Comparison of ENCODE assay signal across 8 cellular contexts in genomic region chr11:22626573-22627239, GRCh38. TPM values are rescaled to one million over a fixed set of nuclear protein-coding genes. Genes with fewer than 3 reads are reported as not detected.
DNase-seq lines count a peak whose midpoint lies in the region; ATAC-seq, FAIRE-seq and TF ChIP-seq lines count a peak whose summit lies in the region.

No MANE protein-coding gene starts in this region.

- ATAC-seq in heart right ventricle = no peak
- ATAC-seq in activated B cell treated with CpG ODN at 0.5 μM for 24 hours (ENCODE audit: low read depth) = no peak
- no peak for ATAC-seq in HepG2
- no peak for ATAC-seq in upper lobe of right lung

- no peaks in the 10 kb centered on the region for H3K27me3 Mint-ChIP-seq in activated B cell treated with CpG ODN at 0.5 μM for 24 hours

- in situ Hi-C loops in HepG2 (cut with HindIII; ENCODE audit: extremely low pct_ligation_motif_present, low pct_unique_long_range_greater_than_20kb) = no loop called here

- TF ChIP-seq EP300 in HepG2 (IDR thresholded peaks at IDR 0.05; ENCODE audit: low read depth in 2 of 2, low read length in 2 of 2) (no peak), HepG2 (CRISPR knock-in tag; IDR thresholded peaks at IDR 0.05; ENCODE audit: borderline replicate concordance) (no peak), suprapubic skin (IDR thresholded peaks at IDR 0.05) (no peak)

- H3K4me3 Mint-ChIP-seq in activated B cell treated with CpG ODN at 0.5 μM for 24 hours = peak overlapping the region; percentile 100

- H3K4me1 ChIP-seq in cardiac muscle cell (ENCODE audit: low read depth) (peaks cover 10% of the 10 kb centered on the region), heart right ventricle (peaks cover 0 to 22% (median 18%) of the 10 kb centered on the region in 9 donors), HepG2 (ENCODE audit: insufficient read depth, low read length) (peaks cover 30% of the 10 kb centered on the region), upper lobe of right lung (peaks cover 19% of the 10 kb centered on the region), suprapubic skin (peaks cover 15% of the 10 kb centered on the region)

- CTCF ChIA-PET in activated B cell treated with CpG ODN at 0.5 μM for 24 hours (lab: Charles Lee) (no interaction called here), HepG2 (lab: Yijun Ruan, JAX; ENCODE audit: low intra/inter-chr PET ratio, low total read pairs) (no interaction called here)

- no peak for TF ChIP-seq RAD21 in HepG2 (CRISPR knock-in tag; IDR thresholded peaks at IDR 0.05)

- POLR2A ChIA-PET in activated B cell treated with CpG ODN at 0.5 μM for 24 hours (lab: Charles Lee) = interaction anchor here (0.7 to 2.4 kb wide), 2 partner anchors 55 to 203 kb away, joined by 3 to 15 read pairs; partner anchors contain the start of gene SVIP
- POLR2A ChIA-PET in HepG2 (lab: Yijun Ruan, JAX) = interaction anchor here (0.6 to 4.6 kb wide), 2 partner anchors 8 to 48 kb away, joined by 3 to 55 read pairs; no protein-coding TSS in a partner anchor

- peaks cover 23% of the 10 kb centered on the region for H3K36me3 Mint-ChIP-seq in activated B cell treated with CpG ODN at 0.5 μM for 24 hours (ENCODE audit: low read depth)

- TF ChIP-seq CTCF in cardiac muscle cell (IDR thresholded peaks at IDR 0.05; ENCODE audit: low read depth, low read length) (no peak), heart right ventricle (IDR thresholded peaks at IDR 0.05) (no peak), activated B cell treated with CpG ODN at 0.5 μM for 24 hours (IDR thresholded peaks at IDR 0.05) (no peak), HepG2 (CRISPR knock-in tag; IDR thresholded peaks at IDR 0.05) (no peak), upper lobe of right lung (IDR thresholded peaks at IDR 0.05) (no peak), suprapubic skin (IDR thresholded peaks at IDR 0.05) (no peak)

- no peak for FAIRE-seq in HepG2 (lab: Jason Lieb, UNC)

- peak overlapping the region; percentile 99 for H3K27ac Mint-ChIP-seq in activated B cell treated with CpG ODN at 0.5 μM for 24 hours

- no TSS peak for BruUV-seq in HepG2 (replicated peaks; lab: Mats Ljungman, UMichigan)

- intact Hi-C loops in heart right ventricle (cut with DNase I) (loop anchor here in 3 of 10 donors (5.0 to 10.0 kb wide), 3 partner anchors 101 to 158 kb away; no protein-coding TSS in a partner anchor), activated B cell treated with CpG ODN at 0.5 μM for 24 hours (cut with micrococcal nuclease) (loop anchor here (10.0 kb wide), 1 partner anchor 292 kb away; the partner anchor contains the start of gene SLC17A6), HepG2 (cut with micrococcal nuclease; ENCODE audit: unreplicated experiment) (loop anchor here (10.0 kb wide), 1 partner anchor 292 kb away; the partner anchor contains the start of gene SLC17A6), upper lobe of right lung (cut with DNase I) (no loop called here), posterior vena cava (cut with DNase I) (no loop called here)

- peak overlapping the region; percentile 83 for H3K9ac ChIP-seq in HepG2 (ENCODE audit: insufficient read depth, low read depth, low read length)

- no peak overlapping the region for H2AFZ ChIP-seq in HepG2 (ENCODE audit: low read length)

- H3K9me3 ChIP-seq in cardiac muscle cell (ENCODE audit: low read depth) = no peaks in the 10 kb centered on the region
- H3K9me3 ChIP-seq in heart right ventricle = no peaks in the 10 kb centered on the region
- no peaks in the 10 kb centered on the region for H3K9me3 ChIP-seq in HepG2 (ENCODE audit: low read length)
- no peaks in the 10 kb centered on the region for H3K9me3 ChIP-seq in upper lobe of right lung
- no peaks in the 10 kb centered on the region for H3K9me3 ChIP-seq in suprapubic skin

- 95% methylated on average over 14 of the region's 14 CpGs for WGBS in heart right ventricle, 2 donors
- 92% methylated on average over 14 of the region's 14 CpGs for WGBS in HepG2 (ENCODE audit: low lambda C conversion rate)
- WGBS in suprapubic skin = 91% methylated on average over 14 of the region's 14 CpGs

- DNase-seq in cardiac muscle cell (ENCODE audit: low read depth in 1 of 2, low spot score in 1 of 2) (peak in 1 of 2 donors; percentile 2), heart right ventricle (no peak), activated B cell treated with CpG ODN at 0.5 μM for 24 hours (no peak), HepG2 (ENCODE audit: low spot score) (no peak), upper lobe of right lung (no peak), suprapubic skin (ENCODE audit: low spot score in 2 of 2) (no peak), posterior vena cava (ENCODE audit: low spot score) (no peak)
- DNase-seq in activated effector memory CD4-positive, alpha-beta T cell treated with Interleukin-2 at 50 U/mL for 16 hours = no peak

- peaks cover 34% of the 10 kb centered on the region for H3K4me1 Mint-ChIP-seq in activated B cell treated with CpG ODN at 0.5 μM for 24 hours

- no peak overlapping the region for H3K27ac ChIP-seq in cardiac muscle cell
- peak overlapping the region in 5 of 10 donors; percentile 84 to 94 (median 91) for H3K27ac ChIP-seq in heart right ventricle
- peak overlapping the region; percentile 89 for H3K27ac ChIP-seq in HepG2 (ENCODE audit: extremely low read length, insufficient read depth, low read length)
- no peak overlapping the region for H3K27ac ChIP-seq in upper lobe of right lung
- H3K27ac ChIP-seq in suprapubic skin = no peak overlapping the region

- no peaks in the 10 kb centered on the region for H3K9me3 Mint-ChIP-seq in activated B cell treated with CpG ODN at 0.5 μM for 24 hours

- H3K27me3 ChIP-seq in cardiac muscle cell (no peaks in the 10 kb centered on the region), heart right ventricle (no peaks in the 10 kb centered on the region), HepG2 (ENCODE audit: control insufficient read depth in 1 of 2, insufficient read depth in 2 of 2, low read length in 2 of 2) (no peaks in the 10 kb centered on the region), upper lobe of right lung (no peaks in the 10 kb centered on the region), suprapubic skin (no peaks in the 10 kb centered on the region)

- TF ChIP-seq POLR2A in HepG2 (IDR thresholded peaks at IDR 0.05; ENCODE audit: insufficient read depth in 1 of 2, low read depth in 2 of 2, low read length in 2 of 2) = no peak
- no peak for TF ChIP-seq POLR2A in suprapubic skin (IDR thresholded peaks at IDR 0.05)

- H4K20me1 ChIP-seq in HepG2 (ENCODE audit: insufficient read depth, low read length) = no peaks in the 10 kb centered on the region

- H3K36me3 ChIP-seq in cardiac muscle cell = no peaks in the 10 kb centered on the region
- H3K36me3 ChIP-seq in heart right ventricle = no peaks in the 10 kb centered on the region
- H3K36me3 ChIP-seq in HepG2 (replicated peaks in 1 of 2; ENCODE audit: control insufficient read depth in 1 of 2, insufficient read depth in 2 of 2, low read length in 2 of 2) = no peaks in the 10 kb centered on the region
- peaks cover 3% of the 10 kb centered on the region for H3K36me3 ChIP-seq in upper lobe of right lung
- no peaks in the 10 kb centered on the region for H3K36me3 ChIP-seq in suprapubic skin

- H3K4me2 ChIP-seq in HepG2 (ENCODE audit: low read depth, low read length) = peak overlapping the region; percentile 79

- H3K4me3 ChIP-seq in cardiac muscle cell (peak overlapping the region; percentile 93), heart right ventricle (peak overlapping the region in 5 of 10 donors; percentile 79 to 98 (median 84)), HepG2 (replicated peaks in 1 of 3; ENCODE audit: insufficient read depth in 1 of 3, low read depth in 2 of 3, low read length in 3 of 3) (peak overlapping the region; percentile 77 to 93 (median 84); a peak in 5 of 6 replicates), upper lobe of right lung (peak overlapping the region; percentile 78), suprapubic skin (no peak overlapping the region)

- H3K79me2 ChIP-seq in HepG2 (ENCODE audit: insufficient read depth, low read length) = peaks cover 21% of the 10 kb centered on the region

RNA-seq across cellular contexts. Expression of gene FANCF, which starts 1.1 kb away (rescaled TPM):
- total RNA-seq in cardiac muscle cell = 16.3 and 21.6 TPM in 2 replicates
- 14.5 and 23.6 TPM in 2 replicates for polyA plus RNA-seq in cardiac muscle cell
- 1 to 10 TPM; 3.1 to 7.6 (median 4.8) TPM for total RNA-seq in heart right ventricle
- polyA plus RNA-seq in heart right ventricle = 1 to 10 TPM; 3.5 to 4.4 TPM
- total RNA-seq in activated B cell treated with CpG ODN at 0.5 μM for 24 hours = 21.1 and 21.9 TPM in 2 replicates
- 9.7 and 12.3 TPM in 2 replicates for total RNA-seq in HepG2 (2016; rRNA removed; fragmentation: Illumina TruSeq; extraction: Trizol)
- total RNA-seq in HepG2 (2016; cell fraction: cytosol; rRNA removed; fragmentation: Illumina TruSeq; extraction: Trizol; ENCODE audit: low read depth) = 4.3 and 4.5 TPM in 2 replicates
- total RNA-seq in HepG2 (2016; cell fraction: insoluble cytoplasmic fraction; rRNA removed; fragmentation: Illumina TruSeq; extraction: Trizol) = 10.9 and 12.4 TPM in 2 replicates
- total RNA-seq in HepG2 (2016; cell fraction: membrane; rRNA removed; fragmentation: Illumina TruSeq; extraction: Trizol) = 9.9 and 12.1 TPM in 2 replicates
- total RNA-seq in HepG2 (2016; cell fraction: nucleus; rRNA removed; fragmentation: Illumina TruSeq; extraction: Trizol) = 6.9 and 7.8 TPM in 2 replicates
- 2.5 TPM in 2 replicates for polyA plus RNA-seq in HepG2 (2011; rRNA removed)
- 2.2 and 2.5 TPM in 2 replicates for polyA plus RNA-seq in HepG2 (2011; cell fraction: cytosol; rRNA removed)
- 1.3 and 1.4 TPM in 2 replicates for polyA plus RNA-seq in HepG2 (2011; cell fraction: nucleus; rRNA removed)
- 3.9 and 4.9 TPM in 2 replicates for polyA plus RNA-seq in HepG2 (2012)
- 2.0 and 2.3 TPM in 2 replicates for polyA plus RNA-seq in HepG2 (2016; cell fraction: cytosol; fragmentation: Illumina TruSeq; extraction: Trizol; ENCODE audit: low read depth)
- 12.6 and 13.6 TPM in 2 replicates for polyA plus RNA-seq in HepG2 (2016; cell fraction: insoluble cytoplasmic fraction; fragmentation: Illumina TruSeq; extraction: Trizol; ENCODE audit: low read depth)
- 6.0 and 6.5 TPM in 2 replicates for polyA plus RNA-seq in HepG2 (2016; cell fraction: membrane; fragmentation: Illumina TruSeq; extraction: Trizol; ENCODE audit: low read depth)
- polyA plus RNA-seq in HepG2 (2016; cell fraction: nucleus; fragmentation: Illumina TruSeq; extraction: Trizol; ENCODE audit: insufficient read depth, low read depth) = 6.7 and 7.7 TPM in 2 replicates
- polyA minus RNA-seq in HepG2 (2011; rRNA and poly(A)+ RNA removed; ENCODE audit: low replicate concordance) = 1.2 and 5.0 TPM in 2 replicates
- polyA minus RNA-seq in HepG2 (2011; cell fraction: cytosol; rRNA and poly(A)+ RNA removed) = 4.2 and 4.5 TPM in 2 replicates
- polyA minus RNA-seq in HepG2 (2011; cell fraction: nucleus; rRNA and poly(A)+ RNA removed) = 3.6 and 4.9 TPM in 2 replicates
- 7.3 TPM for total RNA-seq in upper lobe of right lung
- 10 to 100 TPM in 2 of 4 donors, 1 to 10 TPM in 2; 6.6 to 12.7 (median 9.2) TPM for total RNA-seq in suprapubic skin
- 1 to 10 TPM; 5.1 to 5.6 TPM for total RNA-seq in posterior vena cava

RNA-seq across cellular contexts. Expression of gene GAS2, which starts 39.7 kb away (rescaled TPM):
- total RNA-seq in cardiac muscle cell = 9.6 TPM in 2 replicates
- 6.2 and 8.2 TPM in 2 replicates for polyA plus RNA-seq in cardiac muscle cell
- total RNA-seq in heart right ventricle = 10 to 100 TPM in 8 of 10 donors, 1 to 10 TPM in 2; 7.4 to 21.7 (median 14.1) TPM
- polyA plus RNA-seq in heart right ventricle = 1 to 10 TPM; 1.5 to 6.9 TPM
- total RNA-seq in activated B cell treated with CpG ODN at 0.5 μM for 24 hours = 2.6 and 3.5 TPM in 2 replicates
- total RNA-seq in HepG2 (2016; rRNA removed; fragmentation: Illumina TruSeq; extraction: Trizol) = 85.1 and 102 TPM in 2 replicates
- 56.4 and 59.7 TPM in 2 replicates for total RNA-seq in HepG2 (2016; cell fraction: cytosol; rRNA removed; fragmentation: Illumina TruSeq; extraction: Trizol; ENCODE audit: low read depth)
- 89.1 and 94.1 TPM in 2 replicates for total RNA-seq in HepG2 (2016; cell fraction: insoluble cytoplasmic fraction; rRNA removed; fragmentation: Illumina TruSeq; extraction: Trizol)
- total RNA-seq in HepG2 (2016; cell fraction: membrane; rRNA removed; fragmentation: Illumina TruSeq; extraction: Trizol) = 63.5 and 68.2 TPM in 2 replicates
- total RNA-seq in HepG2 (2016; cell fraction: nucleus; rRNA removed; fragmentation: Illumina TruSeq; extraction: Trizol) = 120 and 129 TPM in 2 replicates
- polyA plus RNA-seq in HepG2 (2011; rRNA removed) = 19.4 and 26.0 TPM in 2 replicates
- polyA plus RNA-seq in HepG2 (2011; cell fraction: cytosol; rRNA removed) = 18.1 and 20.6 TPM in 2 replicates
- polyA plus RNA-seq in HepG2 (2011; cell fraction: nucleus; rRNA removed) = 13.0 and 14.3 TPM in 2 replicates
- 38.8 and 53.9 TPM in 2 replicates for polyA plus RNA-seq in HepG2 (2012)
- 11.4 and 13.6 TPM in 2 replicates for polyA plus RNA-seq in HepG2 (2016; cell fraction: cytosol; fragmentation: Illumina TruSeq; extraction: Trizol; ENCODE audit: low read depth)
- polyA plus RNA-seq in HepG2 (2016; cell fraction: insoluble cytoplasmic fraction; fragmentation: Illumina TruSeq; extraction: Trizol; ENCODE audit: low read depth) = 65.0 and 72.9 TPM in 2 replicates
- polyA plus RNA-seq in HepG2 (2016; cell fraction: membrane; fragmentation: Illumina TruSeq; extraction: Trizol; ENCODE audit: low read depth) = 28.0 and 30.7 TPM in 2 replicates
- polyA plus RNA-seq in HepG2 (2016; cell fraction: nucleus; fragmentation: Illumina TruSeq; extraction: Trizol; ENCODE audit: insufficient read depth, low read depth) = 39.7 and 40.5 TPM in 2 replicates
- polyA minus RNA-seq in HepG2 (2011; rRNA and poly(A)+ RNA removed; ENCODE audit: low replicate concordance) = 1.3 and 16.5 TPM in 2 replicates
- 24.8 and 26.2 TPM in 2 replicates for polyA minus RNA-seq in HepG2 (2011; cell fraction: cytosol; rRNA and poly(A)+ RNA removed)
- polyA minus RNA-seq in HepG2 (2011; cell fraction: nucleus; rRNA and poly(A)+ RNA removed) = 155 and 161 TPM in 2 replicates
- total RNA-seq in upper lobe of right lung = 1.7 TPM
- 1 to 10 TPM; 1.2 to 4.4 (median 3.1) TPM for total RNA-seq in suprapubic skin
- total RNA-seq in posterior vena cava = 1 to 10 TPM; 1.2 to 1.5 TPM

Comparison
In these comparisons a context has a peak if more than half of its experiments do, and no peak if none do; other contexts are left out.
1. intact Hi-C loops: an anchor here in activated B cell treated with CpG ODN at 0.5 μM for 24 hours (10.0 kb wide) and HepG2 (10.0 kb wide); none called in upper lobe of right lung and posterior vena cava.